ENCODE assay signal across 8 cellular contexts in genomic region chr10:111756541-111757061, GRCh38.
DNase-seq lines count a peak whose midpoint lies in the region; ATAC-seq and TF ChIP-seq lines count a peak whose summit lies in the region.

No MANE protein-coding gene starts in this region.

- H3K9me2 ChIP-seq in PC-9 (ENCODE audit: insufficient read depth): no peaks in the 10 kb centered on the region

- H3K9me3 Mint-ChIP-seq in activated naive CD4-positive, alpha-beta T cell treated with anti-CD3 and anti-CD28 coated beads for 36 hours: no peaks in the 10 kb centered on the region
- H3K9me3 Mint-ChIP-seq in osteocyte (ENCODE audit: unreplicated experiment): peaks cover 13% of the 10 kb centered on the region

- no peak overlapping the region for H3K4me2 ChIP-seq in PC-9

- H3K4me1 Mint-ChIP-seq in activated naive CD4-positive, alpha-beta T cell treated with anti-CD3 and anti-CD28 coated beads for 36 hours (ENCODE audit: low read depth): no peaks in the 10 kb centered on the region
- H3K4me1 Mint-ChIP-seq in osteocyte (ENCODE audit: unreplicated experiment): no peaks in the 10 kb centered on the region

- BruUV-seq in PC-9 (replicated peaks; lab: Mats Ljungman, UMichigan): no TSS peak

- H3K9me3 ChIP-seq in PC-9 (ENCODE audit: insufficient read depth, low read depth): no peaks in the 10 kb centered on the region

- H3K4me1 ChIP-seq in PC-9 (replicated peaks; ENCODE audit: insufficient read depth) (no peaks in the 10 kb centered on the region), foreskin keratinocyte (no peaks in the 10 kb centered on the region)

- H3F3A ChIP-seq in PC-9 (ENCODE audit: insufficient read depth, low read depth): no peaks in the 10 kb centered on the region

- no peaks in the 10 kb centered on the region for H3K36me3 Mint-ChIP-seq in activated naive CD4-positive, alpha-beta T cell treated with anti-CD3 and anti-CD28 coated beads for 36 hours (ENCODE audit: low read depth)
- no peaks in the 10 kb centered on the region for H3K36me3 Mint-ChIP-seq in osteocyte (ENCODE audit: unreplicated experiment)

- CTCF ChIA-PET in activated naive CD4-positive, alpha-beta T cell treated with anti-CD3 and anti-CD28 coated beads for 36 hours (lab: Charles Lee): interaction anchor here (1.0 to 1.6 kb wide), 2 partner anchors 13 to 381 kb away, joined by 3 to 8 read pairs; no protein-coding TSS in a partner anchor
- CTCF ChIA-PET in HEK293T (lab: Yijun Ruan, JAX) (interaction anchor here (0.7 to 1.6 kb wide), 3 partner anchors 11 to 560 kb away, joined by 3 to 10 read pairs (median 4); no protein-coding TSS in a partner anchor), PC-9 (lab: Charles Lee) (no interaction called here)

- H2AFZ ChIP-seq in PC-9: no peak overlapping the region

- POLR2A ChIA-PET in HEK293T (lab: Yijun Ruan, JAX) (no interaction called here), PC-9 (lab: Charles Lee; ENCODE audit: unreplicated experiment) (no interaction called here)

- DNase-seq in activated naive CD4-positive, alpha-beta T cell treated with anti-CD3 and anti-CD28 coated beads for 36 hours: peak; percentile 33
- no peak for DNase-seq in activated naive CD4-positive, alpha-beta T cell (lab: John Stamatoyannopoulos, UW)
- DNase-seq in HEK293T (ENCODE audit: extremely low spot score): peak; percentile 62
- DNase-seq in PC-9: peak in 1 of 2 experiments; percentile 3
- DNase-seq in foreskin keratinocyte: no peak
- peak; percentile 67 for DNase-seq in retina
- DNase-seq in osteocyte (ENCODE audit: extremely low spot score, unreplicated experiment): no peak

- no peaks in the 10 kb centered on the region for H3K79me2 ChIP-seq in PC-9 (ENCODE audit: low read depth)

- ATAC-seq in foreskin keratinocyte: peak; percentile 49
- ATAC-seq in GM18519 (IDR thresholded peaks at IDR 0.05; ENCODE audit: low FRiP score, unreplicated experiment): no peak

- H3K27me3 ChIP-seq in PC-9 (ENCODE audit: insufficient read depth, low read depth) (no peaks in the 10 kb centered on the region), foreskin keratinocyte (no peaks in the 10 kb centered on the region)

- TF ChIP-seq CTCF in PC-9 (conservative IDR thresholded peaks at IDR 0.05): peak; percentile 51; the same call in 1 of the 2 replicates
- peak; percentile 51 for TF ChIP-seq CTCF in foreskin keratinocyte (conservative IDR thresholded peaks at IDR 0.05)
- no peak for TF ChIP-seq CTCF in osteocyte (IDR thresholded peaks at IDR 0.05)

- no peak overlapping the region for H3K27ac ChIP-seq in PC-9
- H3K27ac ChIP-seq in foreskin keratinocyte: no peak overlapping the region

- no peak overlapping the region for H3K4me3 ChIP-seq in PC-9

- intact Hi-C loops in activated naive CD4-positive, alpha-beta T cell treated with anti-CD3 and anti-CD28 coated beads for 36 hours (cut with micrococcal nuclease): loop anchor here (1.0 to 10.0 kb wide), 3 partner anchors 381 to 682 kb away; partner anchors contain the start of gene ADRA2A
- intact Hi-C loops in PC-9 (cut with micrococcal nuclease; ENCODE audit: unreplicated experiment): no loop called here

- no peak overlapping the region for H3K27ac Mint-ChIP-seq in activated naive CD4-positive, alpha-beta T cell treated with anti-CD3 and anti-CD28 coated beads for 36 hours
- H3K27ac Mint-ChIP-seq in osteocyte (ENCODE audit: unreplicated experiment): no peak overlapping the region

- H3K27me3 Mint-ChIP-seq in activated naive CD4-positive, alpha-beta T cell treated with anti-CD3 and anti-CD28 coated beads for 36 hours (ENCODE audit: low read depth): peaks cover 23% of the 10 kb centered on the region
- H3K27me3 Mint-ChIP-seq in osteocyte (ENCODE audit: unreplicated experiment): no peaks in the 10 kb centered on the region

- H3K4me3 Mint-ChIP-seq in activated naive CD4-positive, alpha-beta T cell treated with anti-CD3 and anti-CD28 coated beads for 36 hours: no peak overlapping the region
- H3K4me3 Mint-ChIP-seq in osteocyte (ENCODE audit: unreplicated experiment): no peak overlapping the region

- H4K20me1 ChIP-seq in PC-9 (ENCODE audit: insufficient read depth): no peaks in the 10 kb centered on the region

- no peaks in the 10 kb centered on the region for H3K36me3 ChIP-seq in PC-9 (ENCODE audit: low read depth)

TF ChIP-seq in HEK293T, 16 proteins besides CTCF, POLR2A, EP300 and RAD21:
- TF ChIP-seq SP1 (IDR thresholded peaks at IDR 0.05) (no peak), L3MBTL2 (conservative IDR thresholded peaks at IDR 0.05) (peak; percentile 39; the same call in 1 of the 2 replicates)

Comparison
In these comparisons a context has a peak if more than half of its experiments do, and no peak if none do; other contexts are left out.
1. DNase-seq: peak in activated naive CD4-positive, alpha-beta T cell treated with anti-CD3 and anti-CD28 coated beads for 36 hours (single experiment), HEK293T (single experiment) and retina (single experiment); none in activated naive CD4-positive, alpha-beta T cell (0 of 4), foreskin keratinocyte (0 of 2) and osteocyte (single experiment).